16 cellular contexts compared by ENCODE assay signal in genomic region chr11:75063732-75064314, GRCh38. TPM values are rescaled to one million over a fixed set of nuclear protein-coding genes. Genes with fewer than 3 reads are reported as not detected.
DNase-seq lines count a peak whose midpoint lies in the region; TF ChIP-seq lines count a peak whose summit lies in the region.
"Had no signal": no experiment of that assay in that cellular context is flagged by ENCODE, and none has a peak within 500 bp of the region (broad histone marks: within the 10 kb centered on the region; RNA-seq: fewer than 3 reads in every experiment).

No MANE protein-coding gene starts in this region.

- no peak overlapping the region for H3K4me3 ChIP-seq in epithelial cell of proximal tubule (ENCODE audit: low read depth, low read length)
- H3K4me3 ChIP-seq: GM12878, Peyer's patch had no signal

- TF ChIP-seq CTCF in epithelial cell of proximal tubule (conservative IDR thresholded peaks at IDR 0.05; ENCODE audit: low read depth, low read length): no peak

- in situ Hi-C loops in G401 (cut with HindIII; ENCODE audit: low sequenced_read_pairs): no loop called here

- DNase-seq in ELR (ENCODE audit: low read depth) (peak; percentile 58), LoVo (ENCODE audit: low spot score) (peak; percentile 26), epithelial cell of proximal tubule (ENCODE audit: low read depth) (peak; percentile 68), retina (peak; percentile 27), NCI-H446 treated with DMSO at 0.1 percent for 48 hours (lab: John Stamatoyannopoulos, UW) (no peak), GOT3 (lab: John Stamatoyannopoulos, UW) (no peak), G401 (ENCODE audit: low spot score) (no peak)
- DNase-seq: GDM1, H7, NCI-H146, NCI-H2081, NCI-H524, Peyer's patch, SHP77 treated with DMSO at 0.1 percent for 48 hours had no signal

RNA-seq across cellular contexts. Expression of gene OR2AT4, which starts 32.9 kb away (rescaled TPM):
- total RNA-seq in epithelial cell of proximal tubule: not detected in 2 replicates
- total RNA-seq in G401 (2014; rRNA removed; shearing (Covaris generic)): not detected in 2 replicates
- total RNA-seq: GM12878; H7; Peyer's patch; T-helper 1 cell treated with Interleukin-12 subunit alpha and Interleukin-12 subunit beta and Interleukin-4 antibody, amounts not matched to agents 30 ng/mL and 1 ng/mL, for 36 hours had no signal

Comparison
In these comparisons a context has a peak if more than half of its experiments do, and no peak if none do; other contexts are left out.
1. DNase-seq: peak in ELR (single experiment), LoVo (single experiment), epithelial cell of proximal tubule (single experiment) and retina (single experiment); none in NCI-H446 treated with DMSO at 0.1 percent for 48 hours (single experiment), GOT3 (single experiment) and G401 (single experiment).